Comparison of ENCODE assay signal across 12 cellular contexts in genomic region chr2:112636605-112637288, GRCh38. TPM values are rescaled to one million over a fixed set of nuclear protein-coding genes. Genes with fewer than 3 reads are reported as not detected.
A peak's percentile ranks its signal among the peaks of the same experiment; 100 is the strongest.
DNase-seq lines count a peak whose midpoint lies in the region; ATAC-seq and TF ChIP-seq lines count a peak whose summit lies in the region.
"Had no signal": no experiment of that assay in that cellular context is flagged by ENCODE, and none has a peak within 500 bp of the region (broad histone marks: within the 10 kb centered on the region; RNA-seq: fewer than 3 reads in every experiment).

No MANE protein-coding gene starts in this region.

- H3K36me3 Mint-ChIP-seq in activated T-cell treated with anti-CD3 and anti-CD28 coated beads, Interleukin-2, amount 50 U/mL, for 24 hours (ENCODE audit: low read depth), result no peaks in the 10 kb centered on the region
- peaks cover 7% of the 10 kb centered on the region for H3K36me3 Mint-ChIP-seq in stimulated activated memory B cell treated with anti-CD40 and anti-IgM and Interleukin-4, amounts not matched to agents 10 μg/mL and 1 μg/mL and 100 μg/mL, for 72 hours

- H2AFZ ChIP-seq in OCI-LY3 (ENCODE audit: low read depth, low read length), result no peak overlapping the region
- H2AFZ ChIP-seq in GM23248, result no peak overlapping the region

- in situ Hi-C loops in GM23248 (cut with MboI), result no loop called here

- H3K4me1 Mint-ChIP-seq in activated T-cell treated with anti-CD3 and anti-CD28 coated beads, Interleukin-2, amount 50 U/mL, for 24 hours (ENCODE audit: low read depth), result peaks cover 66% of the 10 kb centered on the region
- peaks cover 23% of the 10 kb centered on the region for H3K4me1 Mint-ChIP-seq in stimulated activated memory B cell treated with anti-CD40 and anti-IgM and Interleukin-4, amounts not matched to agents 10 μg/mL and 1 μg/mL and 100 μg/mL, for 72 hours

- peaks cover 21% of the 10 kb centered on the region for H3K4me1 ChIP-seq in OCI-LY3 (ENCODE audit: low read length)
- peaks cover 35% of the 10 kb centered on the region for H3K4me1 ChIP-seq in GM23248 (ENCODE audit: insufficient read depth)

- H3K27me3 Mint-ChIP-seq in activated T-cell treated with anti-CD3 and anti-CD28 coated beads, Interleukin-2, amount 50 U/mL, for 24 hours, result peaks cover 23% of the 10 kb centered on the region
- no peaks in the 10 kb centered on the region for H3K27me3 Mint-ChIP-seq in stimulated activated memory B cell treated with anti-CD40 and anti-IgM and Interleukin-4, amounts not matched to agents 10 μg/mL and 1 μg/mL and 100 μg/mL, for 72 hours
- H3K27me3 Mint-ChIP-seq: stimulated activated naive CD8-positive, alpha-beta T cell treated with anti-CD3 and anti-CD28 coated beads, Interleukin-15, Interleukin-2, amounts not matched to agents 100 ng/mL and 50 ng/mL, for 24 hours had no signal

- WGBS in GM23248 (ENCODE audit: low coverage in 1 of 2, low lambda C conversion rate in 2 of 2, missing lambda C conversion rate in 2 of 2), 2 experiments, result 82 to 90% methylated on average over 7 of the region's 7 CpGs

- H3K27me3 ChIP-seq in OCI-LY3 (ENCODE audit: low read depth, low read length) (peaks cover 45% of the 10 kb centered on the region), GM23248 (replicated peaks; ENCODE audit: insufficient read depth) (no peaks in the 10 kb centered on the region)

- H4K20me1 ChIP-seq in OCI-LY3 (ENCODE audit: insufficient read depth, low read length), result peaks cover 3% of the 10 kb centered on the region; the same call in 1 of the 2 replicates
- H4K20me1 ChIP-seq in GM23248 (ENCODE audit: insufficient read depth), result no peaks in the 10 kb centered on the region

- no peak overlapping the region for H3K9ac ChIP-seq in OCI-LY3 (ENCODE audit: low read length)
- no peak overlapping the region for H3K9ac ChIP-seq in GM23248

- peak overlapping the region; percentile 44 for H3K4me3 ChIP-seq in OCI-LY3 (ENCODE audit: low read length)
- H3K4me3 ChIP-seq in GM23248, result no peak overlapping the region

- no peaks in the 10 kb centered on the region for H3K9me3 Mint-ChIP-seq in activated T-cell treated with anti-CD3 and anti-CD28 coated beads, Interleukin-2, amount 50 U/mL, for 24 hours
- H3K9me3 Mint-ChIP-seq in stimulated activated memory B cell treated with anti-CD40 and anti-IgM and Interleukin-4, amounts not matched to agents 10 μg/mL and 1 μg/mL and 100 μg/mL, for 72 hours, result peaks cover 11% of the 10 kb centered on the region
- H3K9me3 Mint-ChIP-seq: activated T-helper 1 cell treated with anti-CD3 and anti-CD28 coated beads, Interleukin-12 subunit alpha, Interleukin-12 subunit beta, Interleukin-2, Interleukin-4 antibody, amounts not matched to agents 30 ng/mL and 10 ng/mL and 1 ng/mL, durations not matched to agents 14 hours and 24 hours and 36 hours; stimulated activated naive CD8-positive, alpha-beta T cell treated with anti-CD3 and anti-CD28 coated beads, Interleukin-15, Interleukin-2, amounts not matched to agents 100 ng/mL and 50 ng/mL, for 24 hours had no signal

- H3K36me3 ChIP-seq in OCI-LY3 (replicated peaks; ENCODE audit: low read depth, low read length) (no peaks in the 10 kb centered on the region), GM23248 (ENCODE audit: low read depth) (no peaks in the 10 kb centered on the region)

- TF ChIP-seq CTCF in OCI-LY3 (IDR thresholded peaks at IDR 0.05; ENCODE audit: low read depth, low read length), result no peak

- no peaks in the 10 kb centered on the region for H3K9me2 ChIP-seq in GM23248 (ENCODE audit: insufficient read depth)

- no peak overlapping the region for H3K27ac Mint-ChIP-seq in activated T-cell treated with anti-CD3 and anti-CD28 coated beads, Interleukin-2, amount 50 U/mL, for 24 hours
- H3K27ac Mint-ChIP-seq in stimulated activated memory B cell treated with anti-CD40 and anti-IgM and Interleukin-4, amounts not matched to agents 10 μg/mL and 1 μg/mL and 100 μg/mL, for 72 hours, result peak overlapping the region; percentile 3
- H3K27ac Mint-ChIP-seq: activated T-helper 1 cell treated with anti-CD3 and anti-CD28 coated beads, Interleukin-12 subunit alpha, Interleukin-12 subunit beta, Interleukin-2, Interleukin-4 antibody, amounts not matched to agents 30 ng/mL and 10 ng/mL and 1 ng/mL, durations not matched to agents 14 hours and 24 hours and 36 hours; stimulated activated naive CD8-positive, alpha-beta T cell treated with anti-CD3 and anti-CD28 coated beads, Interleukin-15, Interleukin-2, amounts not matched to agents 100 ng/mL and 50 ng/mL, for 24 hours had no signal

- H3K79me2 ChIP-seq in OCI-LY3 (ENCODE audit: low read length) (no peaks in the 10 kb centered on the region), GM23248 (ENCODE audit: insufficient read depth) (no peaks in the 10 kb centered on the region)

- H3K9me3 ChIP-seq in OCI-LY3 (ENCODE audit: insufficient read depth, low read length), result no peaks in the 10 kb centered on the region
- no peaks in the 10 kb centered on the region for H3K9me3 ChIP-seq in GM23248 (ENCODE audit: low read depth)

- no peak overlapping the region for H3K4me3 Mint-ChIP-seq in activated T-cell treated with anti-CD3 and anti-CD28 coated beads, Interleukin-2, amount 50 U/mL, for 24 hours
- H3K4me3 Mint-ChIP-seq in stimulated activated memory B cell treated with anti-CD40 and anti-IgM and Interleukin-4, amounts not matched to agents 10 μg/mL and 1 μg/mL and 100 μg/mL, for 72 hours, result no peak overlapping the region
- H3K4me3 Mint-ChIP-seq: activated T-helper 1 cell treated with anti-CD3 and anti-CD28 coated beads, Interleukin-12 subunit alpha, Interleukin-12 subunit beta, Interleukin-2, Interleukin-4 antibody, amounts not matched to agents 30 ng/mL and 10 ng/mL and 1 ng/mL, durations not matched to agents 14 hours and 24 hours and 36 hours; stimulated activated naive CD8-positive, alpha-beta T cell treated with anti-CD3 and anti-CD28 coated beads, Interleukin-15, Interleukin-2, amounts not matched to agents 100 ng/mL and 50 ng/mL, for 24 hours had no signal

- DNase-seq in activated T-cell treated with anti-CD3 and anti-CD28 coated beads, Interleukin-2, amount 50 U/mL, for 24 hours, result peak; percentile 54
- DNase-seq in activated T-cell treated with anti-CD3 and anti-CD28 coated beads, Interleukin-2, amount 50 U/mL, for 1 hour, result no peak
- DNase-seq in amygdala (lab: John Stamatoyannopoulos, UW) (no peak), GM23248 (no peak), cortex of kidney (lab: John Stamatoyannopoulos, UW) (no peak)
- DNase-seq: NCI-H82, posterior cingulate gyrus had no signal

- peaks cover 29% of the 10 kb centered on the region for H3F3A ChIP-seq in GM23248 (ENCODE audit: insufficient read depth)

- peak; percentile 84 for ATAC-seq in HG02884 (IDR thresholded peaks at IDR 0.05; ENCODE audit: unreplicated experiment)
- ATAC-seq in stimulated activated memory B cell treated with anti-CD40 and anti-IgM and Interleukin-4, amounts not matched to agents 10 μg/mL and 1 μg/mL and 100 μg/mL, for 72 hours, result peak; percentile 97

- H3K27ac ChIP-seq in OCI-LY3 (ENCODE audit: low read length) (no peak overlapping the region), GM23248 (no peak overlapping the region)

- H3K4me2 ChIP-seq in OCI-LY3 (ENCODE audit: low read length) (peak overlapping the region; percentile 80), GM23248 (ENCODE audit: unreplicated experiment) (no peak overlapping the region)

RNA-seq across cellular contexts. Expression of gene SLC20A1, which starts 9.0 kb away (rescaled TPM):
- total RNA-seq in GM23248 (2014; rRNA removed; shearing (Covaris generic)), result 135 and 153 TPM in 2 replicates
- 191 and 193 TPM in 2 replicates for polyA plus RNA-seq in GM23248 (2016; fragmentation: Nextera tagmentation; extraction: Ambion mirVana)

RNA-seq across cellular contexts. Expression of gene CHCHD5, which starts 52.3 kb away (rescaled TPM):
- 7.1 and 9.5 TPM in 2 replicates for total RNA-seq in GM23248 (2014; rRNA removed; shearing (Covaris generic))
- 55.4 and 57.8 TPM in 2 replicates for polyA plus RNA-seq in GM23248 (2016; fragmentation: Nextera tagmentation; extraction: Ambion mirVana)
